25 cellular contexts compared by ENCODE assay signal in the genomic region with DNA sequence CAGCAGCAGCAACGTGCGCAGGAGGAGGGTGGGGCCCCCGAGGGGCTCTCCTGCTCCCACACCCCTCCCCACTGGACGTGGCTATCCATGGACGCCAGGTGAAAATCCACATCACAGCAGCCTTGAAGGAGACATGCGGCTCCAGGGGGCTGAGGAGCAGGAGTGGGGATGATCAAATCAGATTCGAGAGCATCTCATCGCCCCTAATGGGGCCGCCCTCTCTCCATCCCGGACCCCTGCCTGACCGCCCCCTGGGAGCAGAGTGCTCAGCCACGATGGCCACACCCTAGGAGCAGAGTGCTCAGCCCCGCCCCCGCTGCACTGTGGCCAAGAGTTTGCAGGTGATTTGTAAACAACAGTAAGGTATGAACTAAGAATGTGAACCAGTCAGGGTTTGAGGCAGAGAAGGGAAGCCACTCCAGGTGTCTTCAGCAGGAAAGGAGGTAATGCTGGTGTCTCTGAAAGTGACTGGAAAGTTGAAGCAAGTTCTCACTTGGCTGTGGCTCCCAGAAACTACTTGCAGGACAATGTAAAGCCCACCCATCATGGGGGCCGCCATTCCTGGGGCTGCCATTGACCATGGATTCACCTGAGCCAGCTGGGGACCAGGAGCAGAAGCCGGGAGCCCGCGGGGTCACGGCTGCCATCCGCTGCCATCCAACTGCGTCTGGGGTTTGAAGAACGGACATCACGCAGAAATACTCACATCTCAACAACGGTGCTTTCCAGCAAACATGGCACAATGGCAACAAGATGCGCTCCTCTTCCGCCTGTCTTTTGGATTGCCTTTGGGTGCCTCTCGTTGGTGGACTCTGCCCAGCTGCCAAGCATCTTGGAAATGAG.
DNase-seq lines count a peak whose midpoint lies in the region; ATAC-seq, FAIRE-seq and TF ChIP-seq lines count a peak whose summit lies in the region.
"Had no signal": no experiment of that assay in that cellular context is flagged by ENCODE, and none has a peak within 500 bp of the region (broad histone marks: within the 10 kb centered on the region; RNA-seq: fewer than 3 reads in every experiment).

No MANE protein-coding gene starts in this region.

- no peak overlapping the region for H3K27ac Mint-ChIP-seq in activated T-cell treated with anti-CD3 and anti-CD28 coated beads, Interleukin-2, amount 50 U/mL, for 24 hours
- no peak overlapping the region for H3K27ac Mint-ChIP-seq in activated CD8-positive, alpha-beta T cell treated with anti-CD3 and anti-CD28 coated beads for 36 hours
- H3K27ac Mint-ChIP-seq: activated T-helper 1 cell treated with anti-CD3 and anti-CD28 coated beads, Interleukin-12 subunit alpha, Interleukin-12 subunit beta, Interleukin-2, Interleukin-4 antibody, amounts not matched to agents 30 ng/mL and 10 ng/mL and 1 ng/mL, durations not matched to agents 14 hours and 24 hours and 36 hours; stimulated activated naive CD8-positive, alpha-beta T cell treated with anti-CD3 and anti-CD28 coated beads, Interleukin-15, Interleukin-2, amounts not matched to agents 100 ng/mL and 50 ng/mL, for 24 hours had no signal

- POLR2A ChIA-PET in activated CD8-positive, alpha-beta T cell treated with anti-CD3 and anti-CD28 coated beads for 36 hours (lab: Charles Lee) = no interaction called here

- H3K27me3 Mint-ChIP-seq in activated T-cell treated with anti-CD3 and anti-CD28 coated beads, Interleukin-2, amount 50 U/mL, for 24 hours = peaks cover 27% of the 10 kb centered on the region
- peaks cover 24% of the 10 kb centered on the region for H3K27me3 Mint-ChIP-seq in activated T-cell treated with anti-CD3 and anti-CD28 coated beads, Interleukin-2, amount 50 U/mL, for 4 hours (ENCODE audit: low read depth)
- peaks cover 14% of the 10 kb centered on the region for H3K27me3 Mint-ChIP-seq in activated CD8-positive, alpha-beta T cell treated with anti-CD3 and anti-CD28 coated beads for 36 hours

- peaks cover 2% of the 10 kb centered on the region for H3K4me1 Mint-ChIP-seq in activated T-cell treated with anti-CD3 and anti-CD28 coated beads, Interleukin-2, amount 50 U/mL, for 24 hours (ENCODE audit: low read depth)
- peaks cover 2% of the 10 kb centered on the region for H3K4me1 Mint-ChIP-seq in activated T-cell treated with anti-CD3 and anti-CD28 coated beads, Interleukin-2, amount 50 U/mL, for 4 hours (ENCODE audit: low read depth)
- H3K4me1 Mint-ChIP-seq in activated CD8-positive, alpha-beta T cell treated with anti-CD3 and anti-CD28 coated beads for 36 hours (ENCODE audit: low read depth) = no peaks in the 10 kb centered on the region

- peaks cover 3 to 57% (median 22%) of the 10 kb centered on the region in 3 donors for H3K27me3 ChIP-seq in stomach

- TF ChIP-seq EP300 in stomach (IDR thresholded peaks at IDR 0.05) = no peak

- CTCF ChIA-PET in activated CD8-positive, alpha-beta T cell treated with anti-CD3 and anti-CD28 coated beads for 36 hours (lab: Charles Lee) = no interaction called here

- H3K4me1 ChIP-seq in kidney (ENCODE audit: control insufficient read depth in 1 of 2, insufficient read depth in 1 of 2, low read depth in 1 of 2, low read length in 2 of 2) (no peaks in the 10 kb centered on the region), stomach (peaks cover 0 to 12% (median 8%) of the 10 kb centered on the region in 4 donors)
- H3K4me1 ChIP-seq: BE2C had no signal

- 69 to 89% (median 73%) methylated on average over 15 to 27 of the region's 27 CpGs for WGBS in stomach, 5 donors

- H3K4me3 Mint-ChIP-seq in activated T-cell treated with anti-CD3 and anti-CD28 coated beads, Interleukin-2, amount 50 U/mL, for 24 hours = no peak overlapping the region
- no peak overlapping the region for H3K4me3 Mint-ChIP-seq in activated T-cell treated with anti-CD3 and anti-CD28 coated beads, Interleukin-2, amount 50 U/mL, for 4 hours
- H3K4me3 Mint-ChIP-seq in activated CD8-positive, alpha-beta T cell treated with anti-CD3 and anti-CD28 coated beads for 36 hours = no peak overlapping the region
- H3K4me3 Mint-ChIP-seq: activated T-helper 1 cell treated with anti-CD3 and anti-CD28 coated beads, Interleukin-12 subunit alpha, Interleukin-12 subunit beta, Interleukin-2, Interleukin-4 antibody, amounts not matched to agents 30 ng/mL and 10 ng/mL and 1 ng/mL, durations not matched to agents 14 hours and 24 hours and 36 hours; stimulated activated naive CD8-positive, alpha-beta T cell treated with anti-CD3 and anti-CD28 coated beads, Interleukin-15, Interleukin-2, amounts not matched to agents 100 ng/mL and 50 ng/mL, for 24 hours had no signal

- no peak for TF ChIP-seq POLR2A in stomach (IDR thresholded peaks at IDR 0.05)

- H3K36me3 ChIP-seq in kidney (ENCODE audit: control insufficient read depth in 1 of 2, insufficient read depth in 2 of 2, low read length in 2 of 2) (no peaks in the 10 kb centered on the region), stomach (no peaks in the 10 kb centered on the region)
- H3K36me3 ChIP-seq: BE2C had no signal

- H3K4me3 ChIP-seq in kidney (ENCODE audit: low read length in 2 of 2) = no peak overlapping the region
- no peak overlapping the region for H3K4me3 ChIP-seq in stomach

- intact Hi-C loops in kidney (cut with DNase I) (loop anchor here (10.0 kb wide), 1 partner anchor 973 kb away; no protein-coding TSS in a partner anchor), stomach (cut with DNase I; ENCODE audit: low total_unique reads) (no loop called here)
- intact Hi-C loops in activated CD8-positive, alpha-beta T cell treated with anti-CD3 and anti-CD28 coated beads for 36 hours (cut with micrococcal nuclease) = loop anchor here (10.0 kb wide), 1 partner anchor 973 kb away; no protein-coding TSS in a partner anchor

- H3K9me3 ChIP-seq in kidney (ENCODE audit: control insufficient read depth in 1 of 2, low read length in 2 of 2) (no peaks in the 10 kb centered on the region), stomach (no peaks in the 10 kb centered on the region)
- H3K9me3 ChIP-seq: BE2C had no signal

- no peak for FAIRE-seq in kidney (lab: Jason Lieb, UNC)
- FAIRE-seq: frontal cortex, GM12892, H1 had no signal

- peak; percentile 12 for DNase-seq in activated T-cell treated with anti-CD3 and anti-CD28 coated beads, Interleukin-2, amount 50 U/mL, for 24 hours
- no peak for DNase-seq in activated T-cell treated with anti-CD3 and anti-CD28 coated beads, Interleukin-2, amount 50 U/mL, for 4 hours
- peak; percentile 9 for DNase-seq in NCI-H345 treated with DMSO at 0.1 percent for 48 hours (lab: John Stamatoyannopoulos, UW; ENCODE audit: unreplicated experiment)
- DNase-seq in kidney = peak; percentile 57
- peak; percentile 26 for DNase-seq in stomach
- DNase-seq in activated CD8-positive, alpha-beta T cell treated with anti-CD3 and anti-CD28 coated beads for 36 hours = no peak
- DNase-seq in GM10266 (ENCODE audit: extremely low spot score) = no peak
- DNase-seq: activated CD4-positive, CD25-positive, alpha-beta regulatory T cell; BE2C; cerebellar nuclear complex; DND-41; effector CD4-positive, alpha-beta T cell; hippocampal formation; mammary epithelial cell; NCI-H1105 treated with DMSO at 0.1 percent for 48 hours; NCI-H774; nucleus accumbens; stimulated activated CD4-positive, alpha-beta T cell treated with anti-CD3 and anti-CD28 coated beads, Interleukin-4, amount 100 ng/mL, for 24 hours; trophoblast cell had no signal

- TF ChIP-seq CTCF in kidney (IDR thresholded peaks at IDR 0.05; ENCODE audit: borderline replicate concordance, extremely low read depth, insufficient read depth) (no peak), stomach (IDR thresholded peaks at IDR 0.05) (no peak), GM10266 (IDR thresholded peaks at IDR 0.05; ENCODE audit: control insufficient read depth, insufficient read depth, low read depth, missing control alignments) (no peak)
- TF ChIP-seq CTCF in activated CD8-positive, alpha-beta T cell treated with anti-CD3 and anti-CD28 coated beads for 36 hours (IDR thresholded peaks at IDR 0.05) = no peak

- no peaks in the 10 kb centered on the region for H3K36me3 Mint-ChIP-seq in activated T-cell treated with anti-CD3 and anti-CD28 coated beads, Interleukin-2, amount 50 U/mL, for 24 hours (ENCODE audit: low read depth)
- no peaks in the 10 kb centered on the region for H3K36me3 Mint-ChIP-seq in activated T-cell treated with anti-CD3 and anti-CD28 coated beads, Interleukin-2, amount 50 U/mL, for 4 hours (ENCODE audit: insufficient read depth)
- H3K36me3 Mint-ChIP-seq in activated CD8-positive, alpha-beta T cell treated with anti-CD3 and anti-CD28 coated beads for 36 hours (ENCODE audit: low read depth) = no peaks in the 10 kb centered on the region

- ATAC-seq in activated T-cell treated with anti-CD3 and anti-CD28 coated beads, Interleukin-2, amount 50 U/mL, for 4 hours = no peak
- no peak for ATAC-seq in HG03280 (IDR thresholded peaks at IDR 0.05; ENCODE audit: unreplicated experiment)
- no peak for ATAC-seq in activated CD8-positive, alpha-beta T cell treated with anti-CD3 and anti-CD28 coated beads for 36 hours

- H3K9ac ChIP-seq in kidney (ENCODE audit: low read length in 2 of 2) = no peak overlapping the region

- H3K9me3 Mint-ChIP-seq in activated T-cell treated with anti-CD3 and anti-CD28 coated beads, Interleukin-2, amount 50 U/mL, for 24 hours = no peaks in the 10 kb centered on the region
- H3K9me3 Mint-ChIP-seq in activated T-cell treated with anti-CD3 and anti-CD28 coated beads, Interleukin-2, amount 50 U/mL, for 4 hours = no peaks in the 10 kb centered on the region
- H3K9me3 Mint-ChIP-seq in activated CD8-positive, alpha-beta T cell treated with anti-CD3 and anti-CD28 coated beads for 36 hours = no peaks in the 10 kb centered on the region
- H3K9me3 Mint-ChIP-seq: activated T-helper 1 cell treated with anti-CD3 and anti-CD28 coated beads, Interleukin-12 subunit alpha, Interleukin-12 subunit beta, Interleukin-2, Interleukin-4 antibody, amounts not matched to agents 30 ng/mL and 10 ng/mL and 1 ng/mL, durations not matched to agents 14 hours and 24 hours and 36 hours; stimulated activated naive CD8-positive, alpha-beta T cell treated with anti-CD3 and anti-CD28 coated beads, Interleukin-15, Interleukin-2, amounts not matched to agents 100 ng/mL and 50 ng/mL, for 24 hours had no signal

- H3K27ac ChIP-seq in kidney (ENCODE audit: low read depth in 2 of 2, low read length in 2 of 2) = no peak overlapping the region
- no peak overlapping the region for H3K27ac ChIP-seq in stomach

Comparison
In these comparisons a context has a peak if more than half of its experiments do, and no peak if none do; other contexts are left out.
1. DNase-seq: peak in activated T-cell treated with anti-CD3 and anti-CD28 coated beads, Interleukin-2, amount 50 U/mL, for 24 hours (single experiment), NCI-H345 treated with DMSO at 0.1 percent for 48 hours (single experiment), kidney (single experiment) and stomach (single experiment); none in activated T-cell treated with anti-CD3 and anti-CD28 coated beads, Interleukin-2, amount 50 U/mL, for 4 hours (single experiment), activated CD8-positive, alpha-beta T cell treated with anti-CD3 and anti-CD28 coated beads for 36 hours (single experiment) and GM10266 (single experiment).